In the genomic region with DNA sequence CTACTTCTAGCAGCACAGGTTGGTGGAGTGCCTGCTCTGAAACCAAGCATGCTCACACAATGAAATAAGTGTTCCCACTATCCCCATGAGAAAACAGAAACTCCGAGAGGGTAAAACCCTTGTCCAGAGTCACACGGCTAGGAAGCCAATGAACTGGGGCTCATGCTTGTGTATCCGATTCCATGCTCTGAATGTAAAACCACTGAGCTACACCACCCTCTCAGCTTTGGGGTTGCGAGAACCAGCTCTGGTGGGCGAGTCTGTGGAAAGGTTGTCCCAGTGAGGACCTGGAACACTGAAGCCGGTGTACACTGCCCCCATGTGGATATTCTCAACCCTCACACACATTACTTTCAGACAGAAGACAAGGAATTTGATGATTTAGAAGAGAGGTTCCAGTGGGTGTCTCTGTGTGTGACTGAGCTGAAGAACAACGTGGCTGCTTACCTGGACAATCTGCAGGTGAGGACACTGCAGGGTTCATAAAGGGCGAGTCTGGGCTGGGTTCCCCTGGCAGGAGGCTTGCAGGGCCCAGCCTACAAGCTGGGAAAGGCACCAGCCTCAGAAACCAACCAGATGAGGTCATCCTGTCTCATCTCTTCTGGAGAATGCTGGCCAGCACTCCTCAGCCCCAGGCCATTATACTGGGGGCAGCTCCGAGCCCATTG, we compare ENCODE assay signal across 8 cellular contexts. TPM values are rescaled to one million over a fixed set of nuclear protein-coding genes. Genes with fewer than 3 reads are reported as not detected.
DNase-seq lines count a peak whose midpoint lies in the region; ATAC-seq and TF ChIP-seq lines count a peak whose summit lies in the region.

No MANE protein-coding gene starts in this region.

- in situ Hi-C loops in ACHN (cut with HindIII; ENCODE audit: low pct_ligation_motif_present, low pct_unique_long_range_greater_than_20kb, low sequenced_read_pairs), result no loop called here

- H3K4me1 ChIP-seq in adipocyte (ENCODE audit: control insufficient read depth, insufficient read depth, low read length) (peaks cover 15% of the 10 kb centered on the region), cardiac muscle cell (ENCODE audit: low read depth) (no peaks in the 10 kb centered on the region)

- TF ChIP-seq CTCF in cardiac muscle cell (IDR thresholded peaks at IDR 0.05; ENCODE audit: low read depth, low read length), result peak; percentile 77

- no peak overlapping the region for H3K9ac ChIP-seq in adipocyte (ENCODE audit: low read length)

- ATAC-seq in HG02759 (IDR thresholded peaks at IDR 0.05; ENCODE audit: unreplicated experiment), result peak; percentile 51

- H3K4me3 ChIP-seq in adipocyte (ENCODE audit: low read length) (no peak overlapping the region), cardiac muscle cell (no peak overlapping the region)

- no peaks in the 10 kb centered on the region for H3K36me3 ChIP-seq in adipocyte (ENCODE audit: control insufficient read depth, insufficient read depth, low read length, severe bottlenecking)
- H3K36me3 ChIP-seq in cardiac muscle cell, result no peaks in the 10 kb centered on the region

- DNase-seq in ACHN, result peak; percentile 66
- peak; percentile 52 for DNase-seq in GM04504 (ENCODE audit: low read depth)
- DNase-seq in NCI-H460 (ENCODE audit: extremely low read depth, low read depth), result peak; percentile 68
- peak; percentile 79 for DNase-seq in adipocyte (ENCODE audit: low read depth)
- peak; percentile 59 to 78 for DNase-seq in cardiac muscle cell (ENCODE audit: low read depth in 1 of 2, low spot score in 1 of 2)
- peak; percentile 43 for DNase-seq in retina
- no peak for DNase-seq in NCI-H187 treated with DMSO at 0.1 percent for 48 hours (lab: John Stamatoyannopoulos, UW)

- H3K27me3 ChIP-seq in adipocyte (replicated peaks; ENCODE audit: control insufficient read depth, insufficient read depth, low read length), result peaks cover 14% of the 10 kb centered on the region
- H3K27me3 ChIP-seq in cardiac muscle cell, result no peaks in the 10 kb centered on the region

- H3K27ac ChIP-seq in cardiac muscle cell, result no peak overlapping the region

- no peaks in the 10 kb centered on the region for H3K9me3 ChIP-seq in adipocyte (ENCODE audit: control insufficient read depth, low read length)
- no peaks in the 10 kb centered on the region for H3K9me3 ChIP-seq in cardiac muscle cell (ENCODE audit: low read depth)

RNA-seq across cellular contexts. Expression of a gene that starts 37.4 kb away (rescaled TPM):
- total RNA-seq in NCI-H460 (2014; rRNA removed; shearing (Covaris generic)), result 1.6 and 1.8 TPM in 2 replicates
- 1.2 and 2.2 TPM in 2 replicates for polyA plus RNA-seq in NCI-H460 (2014; cell fraction: nucleus; rRNA removed)
- 4.2 and 7.6 TPM in 2 replicates for total RNA-seq in cardiac muscle cell
- polyA plus RNA-seq in cardiac muscle cell, result 4.7 and 6.3 TPM in 2 replicates
